ENCODE assay signal across 17 cellular contexts in the genomic region with DNA sequence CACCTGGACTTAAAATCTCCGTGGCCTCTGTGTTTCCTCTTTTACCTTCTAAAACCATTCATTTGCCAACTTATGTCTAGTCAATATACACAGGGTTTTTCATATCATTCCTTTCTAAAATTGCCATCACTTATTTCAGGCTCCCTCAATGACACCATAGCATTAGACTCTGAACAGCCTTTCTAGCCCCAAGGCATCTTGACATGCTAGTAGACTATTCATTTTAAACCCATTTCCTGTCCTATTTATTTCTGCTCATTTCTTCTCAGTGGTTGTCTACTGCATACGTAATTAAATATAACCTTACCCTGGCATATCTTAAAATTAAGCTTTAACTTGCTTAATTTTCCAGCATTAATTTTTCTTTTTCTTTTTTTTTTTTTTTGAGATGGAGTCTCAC.
A peak's percentile ranks its signal among the peaks of the same experiment; 100 is the strongest.
DNase-seq lines count a peak whose midpoint lies in the region; ATAC-seq and TF ChIP-seq lines count a peak whose summit lies in the region.
"Had no signal": no experiment of that assay in that cellular context is flagged by ENCODE, and none has a peak within 500 bp of the region (broad histone marks: within the 10 kb centered on the region; RNA-seq: fewer than 3 reads in every experiment).

No MANE protein-coding gene starts in this region.

- DNase-seq in activated CD4-positive, alpha-beta T cell treated with anti-CD3 and anti-CD28 coated beads for 36 hours, result no peak
- DNase-seq in activated CD4-positive, alpha-beta T cell treated with anti-CD3 and anti-CD28 coated beads, Interleukin-2, amount 10 ng/mL, durations not matched to agents 24 days and 14 days, result no peak
- DNase-seq in activated T-helper 2 cell treated with anti-CD3 and anti-CD28 coated beads, Interferon-gamma antibody, Interleukin-2, Interleukin-4, amounts not matched to agents 10 μg/mL and 5 μg/mL and 100 μg/mL, durations not matched to agents 14 hours and 24 hours and 36 hours (ENCODE audit: low spot score), result no peak
- DNase-seq in tibial artery (no peak), NCI-H82 treated with DMSO at 0.1 percent for 48 hours (lab: John Stamatoyannopoulos, UW; ENCODE audit: unreplicated experiment) (no peak), amygdala (lab: John Stamatoyannopoulos, UW) (no peak)
- DNase-seq in activated naive CD4-positive, alpha-beta T cell treated with anti-CD3 and anti-CD28 coated beads, Interleukin-2, amount 10 ng/mL, durations not matched to agents 7 days and 5 days, result no peak
- DNase-seq: AML-193; CD4-positive, alpha-beta memory T cell; DMS79; GDM1; HCEC 1CT; HFFc6 had no signal

- peaks cover 2% of the 10 kb centered on the region; the same call in 1 of the 2 replicates for H3K9me3 ChIP-seq in HUES6 (ENCODE audit: control insufficient read depth, insufficient read depth, low read depth, low read length)
- H3K9me3 ChIP-seq in tibial artery, result no peaks in the 10 kb centered on the region

- peaks cover 25% of the 10 kb centered on the region for H3K4me1 Mint-ChIP-seq in activated CD4-positive, alpha-beta T cell treated with anti-CD3 and anti-CD28 coated beads for 36 hours
- H3K4me1 Mint-ChIP-seq in activated CD4-positive, alpha-beta T cell treated with anti-CD3 and anti-CD28 coated beads, Interleukin-2, amount 10 ng/mL, durations not matched to agents 24 days and 14 days, result peaks cover 32% of the 10 kb centered on the region
- H3K4me1 Mint-ChIP-seq in activated T-helper 2 cell treated with anti-CD3 and anti-CD28 coated beads, Interferon-gamma antibody, Interleukin-2, Interleukin-4, amounts not matched to agents 10 μg/mL and 5 μg/mL and 100 μg/mL, durations not matched to agents 14 hours and 24 hours and 36 hours (ENCODE audit: low read depth), result peaks cover 39% of the 10 kb centered on the region
- peaks cover 27% of the 10 kb centered on the region for H3K4me1 Mint-ChIP-seq in activated naive CD4-positive, alpha-beta T cell treated with anti-CD3 and anti-CD28 coated beads, Interleukin-2, amount 10 ng/mL, durations not matched to agents 7 days and 5 days

- H3K4me3 ChIP-seq in HUES6 (ENCODE audit: low read depth, low read length), result no peak overlapping the region
- no peak overlapping the region for H3K4me3 ChIP-seq in tibial artery

- H3K27ac Mint-ChIP-seq in activated CD4-positive, alpha-beta T cell treated with anti-CD3 and anti-CD28 coated beads for 36 hours, result peak overlapping the region; percentile 10
- H3K27ac Mint-ChIP-seq in activated CD4-positive, alpha-beta T cell treated with anti-CD3 and anti-CD28 coated beads, Interleukin-2, amount 10 ng/mL, durations not matched to agents 24 days and 14 days, result no peak overlapping the region
- peak overlapping the region; percentile 12 for H3K27ac Mint-ChIP-seq in activated T-helper 2 cell treated with anti-CD3 and anti-CD28 coated beads, Interferon-gamma antibody, Interleukin-2, Interleukin-4, amounts not matched to agents 10 μg/mL and 5 μg/mL and 100 μg/mL, durations not matched to agents 14 hours and 24 hours and 36 hours
- H3K27ac Mint-ChIP-seq in activated naive CD4-positive, alpha-beta T cell treated with anti-CD3 and anti-CD28 coated beads, Interleukin-2, amount 10 ng/mL, durations not matched to agents 7 days and 5 days, result no peak overlapping the region
- H3K27ac Mint-ChIP-seq: CD4-positive, alpha-beta memory T cell; HFFc6 had no signal

- TF ChIP-seq CTCF in tibial artery (IDR thresholded peaks at IDR 0.05), result no peak

- POLR2A ChIA-PET in activated CD4-positive, alpha-beta T cell treated with anti-CD3 and anti-CD28 coated beads for 36 hours (lab: Charles Lee), result interaction anchor here (0.6 to 3.2 kb wide), 2 partner anchors 88 to 93 kb away, joined by 3 to 35 read pairs; a partner anchor contains a TSS

- H3K27ac ChIP-seq in HUES6 (ENCODE audit: low read depth, low read length) (peak overlapping the region; percentile 28; the same call in 1 of the 2 replicates), tibial artery (no peak overlapping the region)
- H3K27ac ChIP-seq: 22Rv1, C4-2B had no signal

- CTCF ChIA-PET in activated CD4-positive, alpha-beta T cell treated with anti-CD3 and anti-CD28 coated beads for 36 hours (lab: Charles Lee), result interaction anchor here (0.7 to 3.9 kb wide), 5 partner anchors 8 to 629 kb away, joined by 3 to 19 read pairs (median 3); no protein-coding TSS in a partner anchor
- CTCF ChIA-PET in activated naive CD4-positive, alpha-beta T cell treated with anti-CD3 and anti-CD28 coated beads, Interleukin-2, amount 10 ng/mL, durations not matched to agents 7 days and 5 days (lab: Charles Lee), result interaction anchor here (1.7 to 15.8 kb wide), 3 partner anchors 8 to 122 kb away, joined by 4 to 298 read pairs (median 6); a partner anchor contains a TSS

- H3K4me1 ChIP-seq in HUES6 (ENCODE audit: control insufficient read depth, insufficient read depth, low read length), result peaks cover 46% of the 10 kb centered on the region
- H3K4me1 ChIP-seq in tibial artery, result no peaks in the 10 kb centered on the region

- H3K9ac ChIP-seq in HUES6 (ENCODE audit: low read length), result no peak overlapping the region

- no peaks in the 10 kb centered on the region for H3K27me3 Mint-ChIP-seq in activated CD4-positive, alpha-beta T cell treated with anti-CD3 and anti-CD28 coated beads for 36 hours
- no peaks in the 10 kb centered on the region for H3K27me3 Mint-ChIP-seq in activated CD4-positive, alpha-beta T cell treated with anti-CD3 and anti-CD28 coated beads, Interleukin-2, amount 10 ng/mL, durations not matched to agents 24 days and 14 days
- no peaks in the 10 kb centered on the region for H3K27me3 Mint-ChIP-seq in activated T-helper 2 cell treated with anti-CD3 and anti-CD28 coated beads, Interferon-gamma antibody, Interleukin-2, Interleukin-4, amounts not matched to agents 10 μg/mL and 5 μg/mL and 100 μg/mL, durations not matched to agents 14 hours and 24 hours and 36 hours (ENCODE audit: low read depth)
- H3K27me3 Mint-ChIP-seq in activated naive CD4-positive, alpha-beta T cell treated with anti-CD3 and anti-CD28 coated beads, Interleukin-2, amount 10 ng/mL, durations not matched to agents 7 days and 5 days, result peaks cover 8% of the 10 kb centered on the region

- H3K36me3 ChIP-seq in HUES6 (ENCODE audit: control insufficient read depth, insufficient read depth, low read length), result no peaks in the 10 kb centered on the region
- no peaks in the 10 kb centered on the region for H3K36me3 ChIP-seq in tibial artery

- no peaks in the 10 kb centered on the region for H3K9me3 Mint-ChIP-seq in activated CD4-positive, alpha-beta T cell treated with anti-CD3 and anti-CD28 coated beads for 36 hours (ENCODE audit: low read depth)
- H3K9me3 Mint-ChIP-seq in activated CD4-positive, alpha-beta T cell treated with anti-CD3 and anti-CD28 coated beads, Interleukin-2, amount 10 ng/mL, durations not matched to agents 24 days and 14 days, result no peaks in the 10 kb centered on the region
- no peaks in the 10 kb centered on the region for H3K9me3 Mint-ChIP-seq in activated T-helper 2 cell treated with anti-CD3 and anti-CD28 coated beads, Interferon-gamma antibody, Interleukin-2, Interleukin-4, amounts not matched to agents 10 μg/mL and 5 μg/mL and 100 μg/mL, durations not matched to agents 14 hours and 24 hours and 36 hours
- H3K9me3 Mint-ChIP-seq in activated naive CD4-positive, alpha-beta T cell treated with anti-CD3 and anti-CD28 coated beads, Interleukin-2, amount 10 ng/mL, durations not matched to agents 7 days and 5 days, result no peaks in the 10 kb centered on the region
- H3K9me3 Mint-ChIP-seq: CD4-positive, alpha-beta memory T cell; HFFc6 had no signal

- intact Hi-C loops in activated CD4-positive, alpha-beta T cell treated with anti-CD3 and anti-CD28 coated beads for 36 hours (cut with DNase I, micrococcal nuclease), result loop anchor here in 1 of 2 experiments (2.0 kb wide), 1 partner anchor 93 kb away; a partner anchor contains a TSS
- intact Hi-C loops in activated CD4-positive, alpha-beta T cell treated with anti-CD3 and anti-CD28 coated beads, Interleukin-2, amount 10 ng/mL, durations not matched to agents 24 days and 14 days (cut with micrococcal nuclease), result no loop called here
- intact Hi-C loops in activated T-helper 2 cell treated with anti-CD3 and anti-CD28 coated beads, Interferon-gamma antibody, Interleukin-2, Interleukin-4, amounts not matched to agents 10 μg/mL and 5 μg/mL and 100 μg/mL, durations not matched to agents 14 hours and 24 hours and 36 hours (cut with micrococcal nuclease), result loop anchor here (2.0 kb wide), 1 partner anchor 65 kb away; no protein-coding TSS in a partner anchor
- intact Hi-C loops in tibial artery (cut with DNase I; ENCODE audit: low total_unique reads), result no loop called here

- H3K4me3 Mint-ChIP-seq in activated CD4-positive, alpha-beta T cell treated with anti-CD3 and anti-CD28 coated beads for 36 hours, result no peak overlapping the region
- no peak overlapping the region for H3K4me3 Mint-ChIP-seq in activated CD4-positive, alpha-beta T cell treated with anti-CD3 and anti-CD28 coated beads, Interleukin-2, amount 10 ng/mL, durations not matched to agents 24 days and 14 days
- no peak overlapping the region for H3K4me3 Mint-ChIP-seq in activated T-helper 2 cell treated with anti-CD3 and anti-CD28 coated beads, Interferon-gamma antibody, Interleukin-2, Interleukin-4, amounts not matched to agents 10 μg/mL and 5 μg/mL and 100 μg/mL, durations not matched to agents 14 hours and 24 hours and 36 hours (ENCODE audit: low read depth)
- H3K4me3 Mint-ChIP-seq in activated naive CD4-positive, alpha-beta T cell treated with anti-CD3 and anti-CD28 coated beads, Interleukin-2, amount 10 ng/mL, durations not matched to agents 7 days and 5 days, result no peak overlapping the region
- H3K4me3 Mint-ChIP-seq: CD4-positive, alpha-beta memory T cell; HFFc6 had no signal

- ATAC-seq in activated CD4-positive, alpha-beta T cell treated with anti-CD3 and anti-CD28 coated beads for 36 hours, result no peak
- ATAC-seq: HepG2 had no signal

- no peaks in the 10 kb centered on the region for H3K27me3 ChIP-seq in HUES6 (ENCODE audit: control insufficient read depth, insufficient read depth, low read length)
- H3K27me3 ChIP-seq in tibial artery, result peaks cover 0 to 17% of the 10 kb centered on the region in 2 donors

- H3K36me3 Mint-ChIP-seq in activated CD4-positive, alpha-beta T cell treated with anti-CD3 and anti-CD28 coated beads for 36 hours (ENCODE audit: low read depth), result no peaks in the 10 kb centered on the region
- no peaks in the 10 kb centered on the region for H3K36me3 Mint-ChIP-seq in activated CD4-positive, alpha-beta T cell treated with anti-CD3 and anti-CD28 coated beads, Interleukin-2, amount 10 ng/mL, durations not matched to agents 24 days and 14 days (ENCODE audit: low read depth)
- H3K36me3 Mint-ChIP-seq in activated T-helper 2 cell treated with anti-CD3 and anti-CD28 coated beads, Interferon-gamma antibody, Interleukin-2, Interleukin-4, amounts not matched to agents 10 μg/mL and 5 μg/mL and 100 μg/mL, durations not matched to agents 14 hours and 24 hours and 36 hours (ENCODE audit: low read depth), result no peaks in the 10 kb centered on the region
- no peaks in the 10 kb centered on the region for H3K36me3 Mint-ChIP-seq in activated naive CD4-positive, alpha-beta T cell treated with anti-CD3 and anti-CD28 coated beads, Interleukin-2, amount 10 ng/mL, durations not matched to agents 7 days and 5 days
- H3K36me3 Mint-ChIP-seq: CD4-positive, alpha-beta memory T cell had no signal

Comparison
In these comparisons a context has a peak if more than half of its experiments do, and no peak if none do; other contexts are left out.
1. H3K27ac Mint-ChIP-seq: peak in activated CD4-positive, alpha-beta T cell treated with anti-CD3 and anti-CD28 coated beads for 36 hours (single experiment) and activated T-helper 2 cell treated with anti-CD3 and anti-CD28 coated beads, Interferon-gamma antibody, Interleukin-2, Interleukin-4, amounts not matched to agents 10 μg/mL and 5 μg/mL and 100 μg/mL, durations not matched to agents 14 hours and 24 hours and 36 hours (single experiment); none in activated CD4-positive, alpha-beta T cell treated with anti-CD3 and anti-CD28 coated beads, Interleukin-2, amount 10 ng/mL, durations not matched to agents 24 days and 14 days (single experiment) and activated naive CD4-positive, alpha-beta T cell treated with anti-CD3 and anti-CD28 coated beads, Interleukin-2, amount 10 ng/mL, durations not matched to agents 7 days and 5 days (single experiment).